1 cellular context compared by ENCODE assay signal in genomic region chr3:101519685-101520365, GRCh38.
TF ChIP-seq lines count a peak whose summit lies in the region.

No MANE protein-coding gene starts in this region.

TF ChIP-seq in HepG2, 621 proteins besides CTCF, POLR2A, EP300 and RAD21 (continued from another document and continues in another):
- TF ChIP-seq CREBL2 (CRISPR knock-in tag; IDR thresholded peaks at IDR 0.05; ENCODE audit: borderline replicate concordance) (no peak), HNF4G (IDR thresholded peaks at IDR 0.05; ENCODE audit: borderline replicate concordance, low read depth, low read length) (no peak), HNF4G (CRISPR knock-in tag; IDR thresholded peaks at IDR 0.05; ENCODE audit: borderline replicate concordance, low read depth) (no peak), SNAPC4 (CRISPR knock-in tag; IDR thresholded peaks at IDR 0.05) (no peak), ZNF615 (CRISPR knock-in tag; IDR thresholded peaks at IDR 0.05; ENCODE audit: borderline replicate concordance) (no peak), IRF1 (CRISPR knock-in tag; IDR thresholded peaks at IDR 0.05; ENCODE audit: low read depth) (no peak), ZBTB39 (CRISPR knock-in tag; IDR thresholded peaks at IDR 0.05) (no peak), CSRNP1 (CRISPR knock-in tag; IDR thresholded peaks at IDR 0.05) (no peak), BRD4 (CRISPR knock-in tag; IDR thresholded peaks at IDR 0.05) (no peak), ZNF33B (CRISPR knock-in tag; IDR thresholded peaks at IDR 0.05) (no peak), TFE3 (CRISPR knock-in tag; IDR thresholded peaks at IDR 0.05) (no peak), FOSL1 (CRISPR knock-in tag; IDR thresholded peaks at IDR 0.05; ENCODE audit: borderline replicate concordance) (peak; percentile 62; the same call in 1 of the 2 replicates), MAFF (IDR thresholded peaks at IDR 0.05; ENCODE audit: low read depth, low read length) (no peak), ZNF441 (CRISPR knock-in tag; IDR thresholded peaks at IDR 0.05; ENCODE audit: borderline replicate concordance) (no peak), CREB1 (IDR thresholded peaks at IDR 0.05) (peak; percentile 52; the same call in 1 of the 2 replicates), CREB1 (CRISPR knock-in tag; IDR thresholded peaks at IDR 0.05) (no peak), AHDC1 (CRISPR knock-in tag; IDR thresholded peaks at IDR 0.05; ENCODE audit: borderline replicate concordance) (no peak; the same call in 1 of the 2 replicates), ZMYM2 (CRISPR knock-in tag; IDR thresholded peaks at IDR 0.05) (no peak), ZNF891 (CRISPR knock-in tag; IDR thresholded peaks at IDR 0.05) (no peak), ZNF607 (CRISPR knock-in tag; IDR thresholded peaks at IDR 0.05; ENCODE audit: borderline replicate concordance) (no peak), ZFP1 (CRISPR knock-in tag; IDR thresholded peaks at IDR 0.05) (no peak), NFRKB (IDR thresholded peaks at IDR 0.05) (no peak), THAP8 (CRISPR knock-in tag; IDR thresholded peaks at IDR 0.05; ENCODE audit: borderline replicate concordance) (no peak), ZNF569 (CRISPR knock-in tag; IDR thresholded peaks at IDR 0.05; ENCODE audit: borderline replicate concordance) (no peak), CENPBD1 (CRISPR knock-in tag; IDR thresholded peaks at IDR 0.05; ENCODE audit: borderline replicate concordance, low read depth) (no peak), ZNF124 (CRISPR knock-in tag; IDR thresholded peaks at IDR 0.05) (no peak), KLF9 (CRISPR knock-in tag; IDR thresholded peaks at IDR 0.05; ENCODE audit: low read depth) (no peak), ZNF770 (CRISPR knock-in tag; IDR thresholded peaks at IDR 0.05) (no peak; the same call in 1 of the 2 replicates), PPARG (CRISPR knock-in tag; conservative IDR thresholded peaks at IDR 0.05) (no peak), ZBTB7B (CRISPR knock-in tag; IDR thresholded peaks at IDR 0.05) (no peak), RFXAP (CRISPR knock-in tag; IDR thresholded peaks at IDR 0.05; ENCODE audit: borderline replicate concordance) (no peak), ZNF121 (CRISPR knock-in tag; IDR thresholded peaks at IDR 0.05) (peak; percentile 76), ZNF746 (CRISPR knock-in tag; IDR thresholded peaks at IDR 0.05) (no peak), ZNF674 (CRISPR knock-in tag; IDR thresholded peaks at IDR 0.05; ENCODE audit: low read depth) (no peak), ZGPAT (CRISPR knock-in tag; IDR thresholded peaks at IDR 0.05) (peak; percentile 58), MED1 (CRISPR knock-in tag; IDR thresholded peaks at IDR 0.05) (peak; percentile 39)
